ENCODE assay signal across 10 cellular contexts in the genomic region with DNA sequence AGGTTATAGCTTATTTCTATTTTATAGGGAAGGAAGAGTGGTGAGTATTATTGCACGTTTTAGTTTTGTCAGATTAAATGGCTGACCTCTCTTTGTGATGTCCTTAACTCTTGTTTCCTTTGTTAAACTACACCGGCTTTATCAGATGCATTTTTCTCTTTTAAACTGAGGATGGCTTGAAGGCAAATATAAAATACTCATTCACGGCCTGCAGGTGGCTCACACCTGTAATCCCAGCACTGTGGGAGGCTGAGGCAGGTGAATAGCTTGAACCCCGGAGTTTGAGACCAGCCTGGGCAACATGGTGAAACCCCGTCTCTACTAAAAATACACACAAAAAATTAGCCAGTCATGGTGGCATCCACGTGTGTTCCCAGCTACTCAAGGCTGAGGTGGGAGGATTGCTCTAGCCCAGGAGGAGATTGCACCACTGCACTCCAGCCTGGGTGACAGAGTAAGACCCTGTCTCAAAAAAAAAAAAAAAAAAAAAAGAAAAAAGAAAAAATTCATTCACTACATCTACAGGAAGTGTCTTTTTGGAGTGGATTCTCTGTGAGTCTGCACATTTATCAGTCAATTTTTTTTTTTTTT. TPM values are rescaled to one million over a fixed set of nuclear protein-coding genes. Genes with fewer than 3 reads are reported as not detected.
DNase-seq lines count a peak whose midpoint lies in the region; ATAC-seq and TF ChIP-seq lines count a peak whose summit lies in the region.
"Had no signal": no experiment of that assay in that cellular context is flagged by ENCODE, and none has a peak within 500 bp of the region (broad histone marks: within the 10 kb centered on the region; RNA-seq: fewer than 3 reads in every experiment).

No MANE protein-coding gene starts in this region.

- peak overlapping the region; percentile 27 for H3K4me2 ChIP-seq in osteoblast (ENCODE audit: insufficient read depth, low read length)

- TF ChIP-seq CTCF in CD14-positive monocyte (IDR thresholded peaks at IDR 0.05) = no peak
- TF ChIP-seq CTCF in HEK293 (tag by site-specific recombination; IDR thresholded peaks at IDR 0.05) = no peak
- no peak for TF ChIP-seq CTCF in WTC11 (IDR thresholded peaks at IDR 0.05)
- no peak for TF ChIP-seq CTCF in osteoblast (IDR thresholded peaks at IDR 0.05; ENCODE audit: extremely low read depth, low read depth, low read length)

- intact Hi-C loops in CD14-positive monocyte (cut with micrococcal nuclease) = no loop called here

- no peaks in the 10 kb centered on the region for H4K20me1 ChIP-seq in osteoblast (ENCODE audit: insufficient read depth, low read length)

- peak; percentile 83 for DNase-seq in CD14-positive monocyte (ENCODE audit: low spot score)
- no peak for DNase-seq in WTC11 (ENCODE audit: low spot score)
- no peak for DNase-seq in osteoblast (ENCODE audit: insufficient read length, low spot score, missing footprints)
- DNase-seq in GM19240 (ENCODE audit: insufficient read length, low spot score) = no peak
- DNase-seq: activated T-cell treated with anti-CD3 and anti-CD28 coated beads, Interleukin-2, amount 50 U/mL, for 48 hours; mucosa of descending colon had no signal

- no peaks in the 10 kb centered on the region for H3K27me3 Mint-ChIP-seq in CD14-positive monocyte (ENCODE audit: low read depth in 3 of 3)
- H3K27me3 Mint-ChIP-seq in WTC11 (ENCODE audit: low read depth) = no peaks in the 10 kb centered on the region

- peaks cover 0 to 4% (median 2%) of the 10 kb centered on the region in 7 donors for H3K9me3 Mint-ChIP-seq in CD14-positive monocyte
- peaks cover 9% of the 10 kb centered on the region for H3K9me3 Mint-ChIP-seq in WTC11

- no peak overlapping the region for H2AFZ ChIP-seq in osteoblast (ENCODE audit: low read length)

- H3K27me3 ChIP-seq in osteoblast (ENCODE audit: insufficient read depth, low read length) = no peaks in the 10 kb centered on the region
- H3K27me3 ChIP-seq: right atrium auricular region had no signal

- POLR2A ChIA-PET in HEK293 (lab: Yijun Ruan, JAX) = no interaction called here
- POLR2A ChIA-PET in WTC11 (lab: Charles Lee) = interaction anchor here (0.6 kb wide), 1 partner anchor 237 kb away, joined by 4 read pairs; no protein-coding TSS in a partner anchor

- H3K36me3 Mint-ChIP-seq in CD14-positive monocyte = peaks cover 23 to 30% of the 10 kb centered on the region in 2 donors
- H3K36me3 Mint-ChIP-seq in WTC11 = peaks cover 6% of the 10 kb centered on the region

- CTCF ChIA-PET in HEK293 (lab: Yijun Ruan, JAX) = interaction anchor here (0.7 to 3.0 kb wide), 3 partner anchors 59 to 108 kb away, joined by 7 to 15 read pairs (median 8); partner anchors contain the start of gene LIMD1
- CTCF ChIA-PET in WTC11 (lab: Charles Lee) = interaction anchor here (0.7 to 4.1 kb wide), 13 partner anchors 9 to 616 kb away, joined by 3 to 52 read pairs (median 4); partner anchors contain the start of gene LIMD1

- peak; percentile 55 for ATAC-seq in WTC11
- no peak for ATAC-seq in HG03045 (IDR thresholded peaks at IDR 0.05; ENCODE audit: unreplicated experiment)
- no peak for ATAC-seq in GM18870 (IDR thresholded peaks at IDR 0.05; ENCODE audit: unreplicated experiment)
- ATAC-seq: mucosa of descending colon had no signal

- H3K4me1 ChIP-seq in HEK293 (ENCODE audit: control insufficient read depth, insufficient read depth, low read length) = no peaks in the 10 kb centered on the region; the same call in 1 of the 2 replicates
- H3K4me1 ChIP-seq in osteoblast (ENCODE audit: insufficient read depth, low read length) = peaks cover 23% of the 10 kb centered on the region

- peak overlapping the region; percentile 94 to 98 (median 97) for H3K27ac Mint-ChIP-seq in CD14-positive monocyte
- peak overlapping the region; percentile 17; the same call in 1 of the 2 replicates for H3K27ac Mint-ChIP-seq in WTC11

- no peak overlapping the region for H3K4me3 ChIP-seq in HEK293 (ENCODE audit: low read depth, low read length)
- no peak overlapping the region for H3K4me3 ChIP-seq in osteoblast (ENCODE audit: insufficient read depth, low read length)
- H3K4me3 ChIP-seq: mucosa of descending colon, right atrium auricular region had no signal

- peak overlapping the region; percentile 55 to 64 for H3K4me3 Mint-ChIP-seq in CD14-positive monocyte
- H3K4me3 Mint-ChIP-seq in WTC11 = no peak overlapping the region

- peaks cover 0 to 3% of the 10 kb centered on the region in 2 experiments; a peak in 1 of 3 replicates for H3K36me3 ChIP-seq in HEK293 (ENCODE audit: control insufficient read depth in 2 of 2, insufficient read depth in 1 of 2, low read length in 2 of 2)
- H3K36me3 ChIP-seq in osteoblast (ENCODE audit: insufficient read depth, low read length) = no peaks in the 10 kb centered on the region
- H3K36me3 ChIP-seq: right atrium auricular region had no signal

- H3K4me1 Mint-ChIP-seq in CD14-positive monocyte = peaks cover 49% of the 10 kb centered on the region
- H3K4me1 Mint-ChIP-seq in WTC11 = peaks cover 21% of the 10 kb centered on the region

- peaks cover 52% of the 10 kb centered on the region for H3K79me2 ChIP-seq in osteoblast (ENCODE audit: insufficient read depth, low read length)

- H3K27ac ChIP-seq in HEK293 (ENCODE audit: extremely low read depth, low read depth, low read length) (no peak overlapping the region), osteoblast (ENCODE audit: low read depth, low read length) (peak overlapping the region; percentile 62)

- no peaks in the 10 kb centered on the region for H3K9me3 ChIP-seq in HEK293 (ENCODE audit: control insufficient read depth, insufficient read depth, low read depth, low read length)
- H3K9me3 ChIP-seq in osteoblast (ENCODE audit: low read depth, low read length) = no peaks in the 10 kb centered on the region
- H3K9me3 ChIP-seq: mucosa of descending colon, right atrium auricular region had no signal

TF ChIP-seq in HEK293, 187 proteins besides CTCF, POLR2A, EP300 and RAD21 (continues in another document):
- no peak for TF ChIP-seq ZNF600 (tag by site-specific recombination; IDR thresholded peaks at IDR 0.05)
- TF ChIP-seq OSR2 (tag by site-specific recombination; IDR thresholded peaks at IDR 0.05) = 0 out of 2 replicates have a peak, but pooled peaks have one; percentile 1
- TF ChIP-seq, protein P1, sequence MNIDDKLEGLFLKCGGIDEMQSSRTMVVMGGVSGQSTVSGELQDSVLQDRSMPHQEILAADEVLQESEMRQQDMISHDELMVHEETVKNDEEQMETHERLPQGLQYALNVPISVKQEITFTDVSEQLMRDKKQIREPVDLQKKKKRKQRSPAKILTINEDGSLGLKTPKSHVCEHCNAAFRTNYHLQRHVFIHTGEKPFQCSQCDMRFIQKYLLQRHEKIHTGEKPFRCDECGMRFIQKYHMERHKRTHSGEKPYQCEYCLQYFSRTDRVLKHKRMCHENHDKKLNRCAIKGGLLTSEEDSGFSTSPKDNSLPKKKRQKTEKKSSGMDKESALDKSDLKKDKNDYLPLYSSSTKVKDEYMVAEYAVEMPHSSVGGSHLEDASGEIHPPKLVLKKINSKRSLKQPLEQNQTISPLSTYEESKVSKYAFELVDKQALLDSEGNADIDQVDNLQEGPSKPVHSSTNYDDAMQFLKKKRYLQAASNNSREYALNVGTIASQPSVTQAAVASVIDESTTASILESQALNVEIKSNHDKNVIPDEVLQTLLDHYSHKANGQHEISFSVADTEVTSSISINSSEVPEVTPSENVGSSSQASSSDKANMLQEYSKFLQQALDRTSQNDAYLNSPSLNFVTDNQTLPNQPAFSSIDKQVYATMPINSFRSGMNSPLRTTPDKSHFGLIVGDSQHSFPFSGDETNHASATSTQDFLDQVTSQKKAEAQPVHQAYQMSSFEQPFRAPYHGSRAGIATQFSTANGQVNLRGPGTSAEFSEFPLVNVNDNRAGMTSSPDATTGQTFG (tag by site-specific recombination; IDR thresholded peaks at IDR 0.05; ENCODE audit: borderline replicate concordance) = no peak

TF ChIP-seq in WTC11, 78 proteins besides CTCF, POLR2A, EP300 and RAD21 (continues in another document):
- no peak for TF ChIP-seq ZBTB21 (CRISPR knock-in tag; IDR thresholded peaks at IDR 0.05; ENCODE audit: borderline replicate concordance)
- no peak for TF ChIP-seq NR2C2 (CRISPR knock-in tag; IDR thresholded peaks at IDR 0.05)
- TF ChIP-seq JAZF1 (CRISPR knock-in tag; IDR thresholded peaks at IDR 0.05) = no peak
- no peak for TF ChIP-seq MYBL2 (CRISPR knock-in tag; IDR thresholded peaks at IDR 0.05)
- TF ChIP-seq ZNF121 (CRISPR knock-in tag; IDR thresholded peaks at IDR 0.05) = no peak
- TF ChIP-seq TP53 (CRISPR knock-in tag; IDR thresholded peaks at IDR 0.05) = no peak
- TF ChIP-seq ARID4B (CRISPR knock-in tag; IDR thresholded peaks at IDR 0.05; ENCODE audit: borderline replicate concordance) = no peak

RNA-seq across cellular contexts. Expression of gene SACM1L, which starts 34.8 kb away (rescaled TPM):
- 10 to 100 TPM; 14.6 to 21.5 TPM for polyA plus RNA-seq in CD14-positive monocyte
- total RNA-seq in WTC11 (2021) (79.0 to 80.3 TPM (median 79.6 TPM) in 3 replicates), osteoblast (28.6 and 39.5 TPM in 2 replicates)

RNA-seq across cellular contexts. Expression of gene LIMD1, which starts 59.9 kb away (rescaled TPM):
- 1 to 10 TPM; 6.0 to 8.5 TPM for polyA plus RNA-seq in CD14-positive monocyte
- total RNA-seq in WTC11 (2021) (35.6 to 41.7 TPM (median 36.5 TPM) in 3 replicates), osteoblast (14.4 and 17.4 TPM in 2 replicates)
